ENCODE assay signal across 2 cellular contexts in the genomic region with DNA sequence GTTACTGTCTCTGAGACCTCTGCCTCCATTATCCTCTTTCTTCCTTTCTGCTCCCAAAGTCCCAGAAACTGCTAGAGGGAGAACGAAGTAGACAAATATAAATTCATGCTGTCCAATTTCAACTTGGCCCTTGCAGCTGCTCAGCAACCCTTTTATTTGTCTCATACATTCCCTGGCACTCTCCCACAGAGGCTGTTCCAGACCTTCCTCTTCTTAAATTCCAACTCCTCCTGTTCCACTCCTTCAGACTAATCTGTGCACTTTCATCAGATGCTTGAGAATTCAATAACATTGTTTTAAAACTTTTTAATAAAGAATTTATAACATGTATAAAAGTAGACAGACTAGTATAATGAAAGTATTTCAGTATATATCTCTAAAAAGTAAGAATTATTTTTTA. TPM values are rescaled to one million over a fixed set of nuclear protein-coding genes. Genes with fewer than 3 reads are reported as not detected.
"Had no signal": no experiment of that assay in that cellular context is flagged by ENCODE, and none has a peak within 500 bp of the region (broad histone marks: within the 10 kb centered on the region; RNA-seq: fewer than 3 reads in every experiment).

No MANE protein-coding gene starts in this region.

RNA-seq across cellular contexts. Expression of a gene that starts 15.4 kb away (rescaled TPM):
- polyA plus RNA-seq: naive thymus-derived CD4-positive, alpha-beta T cell; smooth muscle cell had no signal
